In genomic region chr3:105869982-105870381, GRCh38 we compare ENCODE assay signal across 8 cellular contexts. TPM values are rescaled to one million over a fixed set of nuclear protein-coding genes. Genes with fewer than 3 reads are reported as not detected.
DNase-seq lines count a peak whose midpoint lies in the region; ATAC-seq and TF ChIP-seq lines count a peak whose summit lies in the region.

No MANE protein-coding gene starts in this region.

- CTCF ChIA-PET in A673 (lab: Charles Lee) = no interaction called here

- H3K9ac ChIP-seq in HUES64 (ENCODE audit: low read depth, low read length) = no peak overlapping the region

- H3K27me3 ChIP-seq in A673 (replicated peaks; ENCODE audit: insufficient read depth, low read depth, low read length, poor library complexity) = no peaks in the 10 kb centered on the region
- no peaks in the 10 kb centered on the region for H3K27me3 ChIP-seq in HUES64 (ENCODE audit: insufficient read depth, low read length)
- no peaks in the 10 kb centered on the region for H3K27me3 ChIP-seq in breast epithelium
- no peaks in the 10 kb centered on the region for H3K27me3 ChIP-seq in muscle layer of duodenum (ENCODE audit: low read depth, low read length)

- POLR2A ChIA-PET in A673 (lab: Charles Lee; ENCODE audit: low non-redundant PET) = no interaction called here

- H3K4me3 ChIP-seq in A673 (ENCODE audit: low read depth, low read length, poor library complexity, severe bottlenecking) (peak overlapping the region; percentile 88), HUES64 (ENCODE audit: low read length) (peak overlapping the region; percentile 73), breast epithelium (peak overlapping the region; percentile 81 to 98 (median 83)), muscle layer of duodenum (ENCODE audit: low read depth in 1 of 2, low read length in 2 of 2) (peak overlapping the region; percentile 85 to 96)

- H3K36me3 ChIP-seq in A673 (ENCODE audit: insufficient read depth, low read length, poor library complexity, severe bottlenecking) (peaks cover 6% of the 10 kb centered on the region), HUES64 (ENCODE audit: insufficient read depth, low read length) (peaks cover 15% of the 10 kb centered on the region), breast epithelium (no peaks in the 10 kb centered on the region), muscle layer of duodenum (ENCODE audit: control insufficient read depth in 1 of 2, insufficient read depth in 2 of 2, low read length in 2 of 2) (peaks cover 10 to 20% of the 10 kb centered on the region in 2 donors)

- TF ChIP-seq POLR2A in breast epithelium (IDR thresholded peaks at IDR 0.05) = no peak

- WGBS in HUES64 = 90% methylated on average over 2 of the region's 3 CpGs

- ATAC-seq in HG03565 (IDR thresholded peaks at IDR 0.05; ENCODE audit: unreplicated experiment) = no peak

- H3K27ac ChIP-seq in A673 (ENCODE audit: low read depth, low read length, poor library complexity, severe bottlenecking) (peak overlapping the region; percentile 87), HUES64 (ENCODE audit: low read depth, low read length) (peak overlapping the region; percentile 59; the same call in 1 of the 2 replicates), breast epithelium (peak overlapping the region; percentile 97), muscle layer of duodenum (ENCODE audit: low read length) (peak overlapping the region; percentile 95)

- DNase-seq in A673 (ENCODE audit: low spot score) (no peak), breast epithelium (ENCODE audit: low spot score in 2 of 2) (no peak), T-helper 9 cell (no peak)
- DNase-seq in activated effector memory CD4-positive, alpha-beta T cell treated with Interleukin-2 at 50 U/mL for 16 hours = no peak
- no peak for DNase-seq in activated T-cell treated with anti-CD3 and anti-CD28 coated beads, Interleukin-2, amount 50 U/mL, for 48 hours

- TF ChIP-seq CTCF in A673 (conservative IDR thresholded peaks at IDR 0.05; ENCODE audit: low read depth, low read length) (no peak), breast epithelium (IDR thresholded peaks at IDR 0.05) (no peak)

- no peaks in the 10 kb centered on the region for H3K9me3 ChIP-seq in A673 (ENCODE audit: low read depth, low read length, poor library complexity, severe bottlenecking)
- H3K9me3 ChIP-seq in HUES64 (ENCODE audit: insufficient read depth, low read depth, low read length) = no peaks in the 10 kb centered on the region
- no peaks in the 10 kb centered on the region for H3K9me3 ChIP-seq in breast epithelium
- H3K9me3 ChIP-seq in muscle layer of duodenum (ENCODE audit: control insufficient read depth in 1 of 2, low read length in 2 of 2) = no peaks in the 10 kb centered on the region

- H3K4me1 ChIP-seq in A673 (ENCODE audit: insufficient read depth, low read length, poor library complexity, severe bottlenecking) (peaks cover 25% of the 10 kb centered on the region), HUES64 (ENCODE audit: insufficient read depth, low read length) (peaks cover 29% of the 10 kb centered on the region), breast epithelium (peaks cover 0 to 13% of the 10 kb centered on the region in 2 donors), muscle layer of duodenum (ENCODE audit: control insufficient read depth in 1 of 2, insufficient read depth in 2 of 2, low read length in 2 of 2) (peaks cover 14 to 24% of the 10 kb centered on the region in 2 donors)

- intact Hi-C loops in A673 (cut with micrococcal nuclease; ENCODE audit: unreplicated experiment) = loop anchor here (5.0 kb wide), 1 partner anchor 178 kb away; no protein-coding TSS in a partner anchor
- intact Hi-C loops in breast epithelium (cut with DNase I; ENCODE audit: low total_unique reads) = no loop called here

- BruUV-seq in A673 (replicated peaks; lab: Mats Ljungman, UMichigan) = no TSS peak

RNA-seq across cellular contexts. Expression of gene CBLB, which starts 1.2 kb away (rescaled TPM):
- 23.3 and 27.9 TPM in 2 replicates for total RNA-seq in A673 (2021)
- polyA plus RNA-seq in HUES64 (2013, experiment 1 of 2) = 16.9 TPM
- 16.5 TPM for polyA plus RNA-seq in HUES64 (2013, experiment 2 of 2)
- 100 to 1,000 TPM in 1 of 3 donors, 10 to 100 TPM in 2; 57.7 to 107 (median 70.8) TPM for total RNA-seq in breast epithelium
